ENCODE assay signal across 26 cellular contexts in the genomic region with DNA sequence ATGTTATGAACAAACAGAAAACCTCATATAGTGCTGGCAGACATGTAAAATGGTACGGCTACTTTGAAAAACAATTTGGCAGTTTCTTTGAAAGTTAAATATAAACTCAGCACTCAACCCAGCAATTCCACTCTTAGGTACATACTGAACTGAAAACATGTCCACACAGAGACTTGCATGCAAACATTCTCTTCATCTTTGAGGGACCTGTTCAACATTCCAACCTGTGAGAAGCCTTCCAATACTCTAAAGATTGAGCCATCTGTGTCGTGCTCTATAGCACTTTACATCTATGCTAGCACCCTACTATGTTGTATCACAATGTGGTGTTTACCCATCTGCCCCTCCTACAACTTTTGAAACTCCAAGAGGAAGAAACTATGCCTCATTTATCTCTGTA.
"Had no signal": no experiment of that assay in that cellular context is flagged by ENCODE, and none has a peak within 500 bp of the region (broad histone marks: within the 10 kb centered on the region; RNA-seq: fewer than 3 reads in every experiment).

No MANE protein-coding gene starts in this region.

- H3K4me3 ChIP-seq: dorsolateral prefrontal cortex, lung, tibial nerve, vagina had no signal

- H3K27me3 ChIP-seq: dorsolateral prefrontal cortex, neutrophil, tibial nerve, vagina had no signal

- H3K27ac Mint-ChIP-seq: activated CD4-positive, alpha-beta memory T cell treated with anti-CD3 and anti-CD28 coated beads, Interleukin-2, amount 10 ng/mL, durations not matched to agents 7 days and 5 days; activated naive CD8-positive, alpha-beta T cell treated with anti-CD3 and anti-CD28 coated beads for 36 hours; activated T-helper 17 cell treated with anti-CD3 and anti-CD28 coated beads, Interleukin-2, amount 50 U/mL, for 72 hours; endodermal cell; mesothelial cell of epicardium; natural killer cell treated with Interleukin-12 subunit alpha and Interleukin-12 subunit beta and Interleukin-15 and Interleukin-18, amount 100 ng/mL, for 72 hours; T-cell; WTC11 had no signal

- H2AFZ ChIP-seq: parathyroid adenoma had no signal

- H3K79me2 ChIP-seq: parathyroid adenoma had no signal

- H3K27ac ChIP-seq: dorsolateral prefrontal cortex, neutrophil, parathyroid adenoma, tibial nerve, vagina had no signal

- H3K36me3 ChIP-seq: tibial nerve, vagina had no signal

- H3K4me1 Mint-ChIP-seq: activated CD4-positive, alpha-beta memory T cell treated with anti-CD3 and anti-CD28 coated beads, Interleukin-2, amount 10 ng/mL, durations not matched to agents 7 days and 5 days; activated CD4-positive, alpha-beta T cell treated with anti-CD3 and anti-CD28 coated beads for 36 hours; activated naive CD8-positive, alpha-beta T cell treated with anti-CD3 and anti-CD28 coated beads for 36 hours; activated T-helper 17 cell treated with anti-CD3 and anti-CD28 coated beads, Interleukin-2, amount 50 U/mL, for 72 hours; endodermal cell; mesothelial cell of epicardium; T-cell; WTC11 had no signal

- H3K9me3 Mint-ChIP-seq: activated CD4-positive, alpha-beta memory T cell treated with anti-CD3 and anti-CD28 coated beads, Interleukin-2, amount 10 ng/mL, durations not matched to agents 7 days and 5 days; activated naive CD8-positive, alpha-beta T cell treated with anti-CD3 and anti-CD28 coated beads for 36 hours; activated T-helper 17 cell treated with anti-CD3 and anti-CD28 coated beads, Interleukin-2, amount 50 U/mL, for 72 hours; endodermal cell; mesothelial cell of epicardium; natural killer cell treated with Interleukin-12 subunit alpha and Interleukin-12 subunit beta and Interleukin-15 and Interleukin-18, amount 100 ng/mL, for 72 hours; T-cell; WTC11 had no signal

- DNase-seq: activated CD4-positive, alpha-beta memory T cell treated with anti-CD3 and anti-CD28 coated beads, Interleukin-2, amount 10 ng/mL, durations not matched to agents 7 days and 5 days; activated CD4-positive, alpha-beta T cell treated with anti-CD3 and anti-CD28 coated beads for 36 hours; activated naive CD4-positive, alpha-beta T cell; activated naive CD8-positive, alpha-beta T cell treated with anti-CD3 and anti-CD28 coated beads for 36 hours; activated T-cell treated with anti-CD3 and anti-CD28 coated beads, Interleukin-2, amount 50 U/mL, for 1 hour; amygdala; central memory CD4-positive, alpha-beta T cell; dorsolateral prefrontal cortex; endodermal cell; erythroblast; foreskin melanocyte; glutamatergic neuron; hippocampal formation; retina; stimulated activated CD8-positive, alpha-beta memory T cell treated with anti-CD3 and anti-CD28 coated beads, Interleukin-4, amount 100 ng/mL, for 48 hours; stimulated activated naive CD8-positive, alpha-beta T cell treated with anti-CD3 and anti-CD28 coated beads, Interleukin-15, Interleukin-2, amounts not matched to agents 100 U/mL and 50 U/mL, for 24 hours; T-cell had no signal

- ATAC-seq: activated CD4-positive, alpha-beta T cell treated with anti-CD3 and anti-CD28 coated beads for 36 hours; activated T-helper 17 cell treated with anti-CD3 and anti-CD28 coated beads, Interleukin-2, amount 50 U/mL, for 72 hours; natural killer cell treated with Interleukin-12 subunit alpha and Interleukin-12 subunit beta and Interleukin-15 and Interleukin-18, amount 100 ng/mL, for 72 hours; stimulated activated naive CD8-positive, alpha-beta T cell treated with anti-CD3 and anti-CD28 coated beads, Interleukin-15, Interleukin-2, amounts not matched to agents 100 U/mL and 50 U/mL, for 24 hours; T-cell; WTC11 had no signal

- H3K4me3 Mint-ChIP-seq: activated CD4-positive, alpha-beta memory T cell treated with anti-CD3 and anti-CD28 coated beads, Interleukin-2, amount 10 ng/mL, durations not matched to agents 7 days and 5 days; activated CD4-positive, alpha-beta T cell treated with anti-CD3 and anti-CD28 coated beads for 36 hours; activated naive CD8-positive, alpha-beta T cell treated with anti-CD3 and anti-CD28 coated beads for 36 hours; activated T-helper 17 cell treated with anti-CD3 and anti-CD28 coated beads, Interleukin-2, amount 50 U/mL, for 72 hours; endodermal cell; mesothelial cell of epicardium; natural killer cell treated with Interleukin-12 subunit alpha and Interleukin-12 subunit beta and Interleukin-15 and Interleukin-18, amount 100 ng/mL, for 72 hours; T-cell; WTC11 had no signal

- H3K27me3 Mint-ChIP-seq: activated CD4-positive, alpha-beta memory T cell treated with anti-CD3 and anti-CD28 coated beads, Interleukin-2, amount 10 ng/mL, durations not matched to agents 7 days and 5 days; activated naive CD8-positive, alpha-beta T cell treated with anti-CD3 and anti-CD28 coated beads for 36 hours; T-cell had no signal

- H3K9me3 ChIP-seq: neutrophil, tibial nerve, vagina had no signal

- H3K4me1 ChIP-seq: parathyroid adenoma, tibial nerve, vagina had no signal

- H3K36me3 Mint-ChIP-seq: activated naive CD8-positive, alpha-beta T cell treated with anti-CD3 and anti-CD28 coated beads for 36 hours; mesothelial cell of epicardium; natural killer cell treated with Interleukin-12 subunit alpha and Interleukin-12 subunit beta and Interleukin-15 and Interleukin-18, amount 100 ng/mL, for 72 hours; T-cell; WTC11 had no signal
